Comparison of ENCODE assay signal across 10 cellular contexts in genomic region chr5:139402561-139403158, GRCh38. TPM values are rescaled to one million over a fixed set of nuclear protein-coding genes. Genes with fewer than 3 reads are reported as not detected.
DNase-seq lines count a peak whose midpoint lies in the region; ATAC-seq, FAIRE-seq and TF ChIP-seq lines count a peak whose summit lies in the region.
"Had no signal": no experiment of that assay in that cellular context is flagged by ENCODE, and none has a peak within 500 bp of the region (broad histone marks: within the 10 kb centered on the region; RNA-seq: fewer than 3 reads in every experiment).

No MANE protein-coding gene starts in this region.

- H3K9me3 Mint-ChIP-seq in activated naive CD4-positive, alpha-beta T cell treated with anti-CD3 and anti-CD28 coated beads, Interleukin-2, amount 10 ng/mL, durations not matched to agents 7 days and 5 days: no peaks in the 10 kb centered on the region
- H3K9me3 Mint-ChIP-seq in effector memory CD8-positive, alpha-beta T cell: no peaks in the 10 kb centered on the region
- H3K9me3 Mint-ChIP-seq in progenitor cell of endocrine pancreas (ENCODE audit: low read depth): no peaks in the 10 kb centered on the region

- peak overlapping the region; percentile 85 for H3K4me3 Mint-ChIP-seq in activated naive CD4-positive, alpha-beta T cell treated with anti-CD3 and anti-CD28 coated beads, Interleukin-2, amount 10 ng/mL, durations not matched to agents 7 days and 5 days
- peak overlapping the region; percentile 89 to 91 for H3K4me3 Mint-ChIP-seq in effector memory CD8-positive, alpha-beta T cell
- H3K4me3 Mint-ChIP-seq in progenitor cell of endocrine pancreas (ENCODE audit: low read depth): peak overlapping the region; percentile 98

- CTCF ChIA-PET in activated naive CD4-positive, alpha-beta T cell treated with anti-CD3 and anti-CD28 coated beads, Interleukin-2, amount 10 ng/mL, durations not matched to agents 7 days and 5 days (lab: Charles Lee): interaction anchor here (0.5 to 2.9 kb wide), 10 partner anchors 10 to 923 kb away, joined by 3 to 22 read pairs (median 4); partner anchors contain the start of gene DNAJC18

- ATAC-seq in effector memory CD8-positive, alpha-beta T cell (replicated peaks): no peak
- ATAC-seq in HG03565 (IDR thresholded peaks at IDR 0.05; ENCODE audit: unreplicated experiment) (no peak), GM19035 (IDR thresholded peaks at IDR 0.05; ENCODE audit: unreplicated experiment) (no peak)

- peaks cover 9% of the 10 kb centered on the region for H3K36me3 Mint-ChIP-seq in activated naive CD4-positive, alpha-beta T cell treated with anti-CD3 and anti-CD28 coated beads, Interleukin-2, amount 10 ng/mL, durations not matched to agents 7 days and 5 days
- H3K36me3 Mint-ChIP-seq in effector memory CD8-positive, alpha-beta T cell (ENCODE audit: insufficient read depth): peaks cover 6% of the 10 kb centered on the region
- H3K36me3 Mint-ChIP-seq in progenitor cell of endocrine pancreas (ENCODE audit: insufficient read depth): peaks cover 2% of the 10 kb centered on the region

- H3K27ac Mint-ChIP-seq in activated naive CD4-positive, alpha-beta T cell treated with anti-CD3 and anti-CD28 coated beads, Interleukin-2, amount 10 ng/mL, durations not matched to agents 7 days and 5 days: peak overlapping the region; percentile 98
- peak overlapping the region; percentile 94 to 95 for H3K27ac Mint-ChIP-seq in effector memory CD8-positive, alpha-beta T cell
- H3K27ac Mint-ChIP-seq in progenitor cell of endocrine pancreas: peak overlapping the region; percentile 99

- DNase-seq in activated naive CD4-positive, alpha-beta T cell treated with anti-CD3 and anti-CD28 coated beads, Interleukin-2, amount 10 ng/mL, durations not matched to agents 7 days and 5 days: peak; percentile 33
- DNase-seq in activated naive CD4-positive, alpha-beta T cell treated with anti-CD3 and anti-CD28 coated beads, Interleukin-2, amount 50 U/mL, for 16 hours: no peak
- DNase-seq in OCI-M1 (lab: John Stamatoyannopoulos, UW) (peak; percentile 68), progenitor cell of endocrine pancreas (ENCODE audit: low spot score, unreplicated experiment) (no peak), HTR-8/SVneo (ENCODE audit: insufficient read length, low spot score) (no peak)
- DNase-seq in effector memory CD8-positive, alpha-beta T cell: no peak

- peak; percentile 43 for TF ChIP-seq CTCF in progenitor cell of endocrine pancreas (IDR thresholded peaks at IDR 0.05; ENCODE audit: unreplicated experiment)

- H3K4me1 Mint-ChIP-seq in activated naive CD4-positive, alpha-beta T cell treated with anti-CD3 and anti-CD28 coated beads, Interleukin-2, amount 10 ng/mL, durations not matched to agents 7 days and 5 days: peaks cover 39% of the 10 kb centered on the region
- peaks cover 25 to 27% of the 10 kb centered on the region in 2 donors for H3K4me1 Mint-ChIP-seq in effector memory CD8-positive, alpha-beta T cell (ENCODE audit: low read depth in 2 of 2)
- H3K4me1 Mint-ChIP-seq in progenitor cell of endocrine pancreas (ENCODE audit: low read depth): peaks cover 13% of the 10 kb centered on the region

- H3K27me3 Mint-ChIP-seq in activated naive CD4-positive, alpha-beta T cell treated with anti-CD3 and anti-CD28 coated beads, Interleukin-2, amount 10 ng/mL, durations not matched to agents 7 days and 5 days: no peaks in the 10 kb centered on the region
- no peaks in the 10 kb centered on the region for H3K27me3 Mint-ChIP-seq in effector memory CD8-positive, alpha-beta T cell
- no peaks in the 10 kb centered on the region for H3K27me3 Mint-ChIP-seq in progenitor cell of endocrine pancreas

- no peak for FAIRE-seq in HTR-8/SVneo (lab: Jason Lieb, UNC)
- FAIRE-seq: endometrium had no signal

RNA-seq across cellular contexts. Expression of gene SPATA24, which starts 1.2 kb away (rescaled TPM):
- 13.9 and 14.0 TPM in 2 replicates for total RNA-seq in progenitor cell of endocrine pancreas

RNA-seq across cellular contexts. Expression of gene PROB1, which starts 7.8 kb away (rescaled TPM):
- 2.0 and 2.2 TPM in 2 replicates for total RNA-seq in progenitor cell of endocrine pancreas

RNA-seq across cellular contexts. Expression of gene MZB1, which starts 12.9 kb away (rescaled TPM):
- 0.24 and 0.80 TPM in 2 replicates for total RNA-seq in progenitor cell of endocrine pancreas
- total RNA-seq: temporal lobe had no signal

RNA-seq across cellular contexts. Expression of gene SLC23A1, which starts 19.6 kb away (rescaled TPM):
- total RNA-seq in progenitor cell of endocrine pancreas: 0.20 and 0.48 TPM in 2 replicates
- total RNA-seq: temporal lobe had no signal

RNA-seq across cellular contexts. Expression of gene DNAJC18, which starts 36.7 kb away (rescaled TPM):
- total RNA-seq in progenitor cell of endocrine pancreas: 23.1 and 23.3 TPM in 2 replicates

Comparison
In these comparisons a context has a peak if more than half of its experiments do, and no peak if none do; other contexts are left out.
1. DNase-seq: peak in activated naive CD4-positive, alpha-beta T cell treated with anti-CD3 and anti-CD28 coated beads, Interleukin-2, amount 10 ng/mL, durations not matched to agents 7 days and 5 days (single experiment) and OCI-M1 (single experiment); none in activated naive CD4-positive, alpha-beta T cell treated with anti-CD3 and anti-CD28 coated beads, Interleukin-2, amount 50 U/mL, for 16 hours (single experiment), effector memory CD8-positive, alpha-beta T cell (0 of 3), progenitor cell of endocrine pancreas (single experiment) and HTR-8/SVneo (single experiment).
2. Peak in every context shown above with its lines, with median percentiles within 50 percentile points of each other: H3K27ac Mint-ChIP-seq and H3K4me3 Mint-ChIP-seq.